In genomic region chr11:73141309-73142127, GRCh38 we compare ENCODE assay signal across 8 cellular contexts. TPM values are rescaled to one million over a fixed set of nuclear protein-coding genes. Genes with fewer than 3 reads are reported as not detected.
DNase-seq lines count a peak whose midpoint lies in the region; ATAC-seq and TF ChIP-seq lines count a peak whose summit lies in the region.

No MANE protein-coding gene starts in this region.

- TF ChIP-seq CTCF in CD14-positive monocyte (IDR thresholded peaks at IDR 0.05): no peak
- TF ChIP-seq CTCF in RWPE2 (IDR thresholded peaks at IDR 0.05; ENCODE audit: poor library complexity, severe bottlenecking): no peak
- no peak for TF ChIP-seq CTCF in uterus (IDR thresholded peaks at IDR 0.05)

- H3K9me3 ChIP-seq in RWPE2 (ENCODE audit: severe bottlenecking) (no peaks in the 10 kb centered on the region), uterus (no peaks in the 10 kb centered on the region)

- H3K27me3 Mint-ChIP-seq in CD14-positive monocyte (ENCODE audit: low read depth in 3 of 3): no peaks in the 10 kb centered on the region

- H3K27ac ChIP-seq in RWPE2 (ENCODE audit: poor library complexity, severe bottlenecking) (peak overlapping the region; percentile 82), uterus (peak overlapping the region; percentile 98)

- H3K36me3 ChIP-seq in RWPE2 (ENCODE audit: low read depth) (peaks cover 19% of the 10 kb centered on the region), uterus (no peaks in the 10 kb centered on the region)

- H3K4me1 ChIP-seq in RWPE2 (ENCODE audit: insufficient read depth, poor library complexity, severe bottlenecking) (peaks cover 10% of the 10 kb centered on the region), uterus (no peaks in the 10 kb centered on the region)

- H3K36me3 Mint-ChIP-seq in CD14-positive monocyte: peaks cover 17 to 18% of the 10 kb centered on the region in 2 donors

- DNase-seq in CD14-positive monocyte (ENCODE audit: low spot score) (peak; percentile 58), RWPE2 (ENCODE audit: low spot score) (peak; percentile 74), cardiac septum (ENCODE audit: low spot score) (peak; percentile 88), pons (ENCODE audit: low spot score) (peak; percentile 25), uterus (peak; percentile 72 to 74)
- DNase-seq in activated naive CD8-positive, alpha-beta T cell treated with anti-CD3 and anti-CD28 coated beads, Interleukin-2, amount 50 U/mL, for 16 hours (ENCODE audit: low read depth, low spot score): peak; percentile 25

- intact Hi-C loops in CD14-positive monocyte (cut with micrococcal nuclease): loop anchor here in 1 of 2 donors (5.0 kb wide), 1 partner anchor 169 kb away; no protein-coding TSS in a partner anchor
- intact Hi-C loops in cardiac septum (cut with DNase I): loop anchor here (1.0 to 5.0 kb wide), 4 partner anchors 36 to 309 kb away; no protein-coding TSS in a partner anchor
- intact Hi-C loops in uterus (cut with DNase I; ENCODE audit: low total_unique reads): no loop called here

- peak; percentile 22 for ATAC-seq in HG03565 (IDR thresholded peaks at IDR 0.05; ENCODE audit: unreplicated experiment)
- ATAC-seq in RWPE2 (ENCODE audit: low read depth): peak; percentile 30

- peak overlapping the region; percentile 98 to 99 for H3K4me3 Mint-ChIP-seq in CD14-positive monocyte

- peak; percentile 15 for TF ChIP-seq POLR2A in GM19099 (IDR thresholded peaks at IDR 0.05; ENCODE audit: extremely low read depth, insufficient read length, low read depth)
- peak in 1 of 2 donors; percentile 6 for TF ChIP-seq POLR2A in uterus (IDR thresholded peaks at IDR 0.05)

- H3K27ac Mint-ChIP-seq in CD14-positive monocyte: peak overlapping the region; percentile 92 to 96 (median 94)

- H3K4me3 ChIP-seq in RWPE2 (ENCODE audit: severe bottlenecking) (peak overlapping the region; percentile 80), uterus (peak overlapping the region; percentile 82 to 93)

- H3K27me3 ChIP-seq in RWPE2 (ENCODE audit: insufficient read depth, poor library complexity, severe bottlenecking) (no peaks in the 10 kb centered on the region), uterus (no peaks in the 10 kb centered on the region)

- H3K9me3 Mint-ChIP-seq in CD14-positive monocyte: no peaks in the 10 kb centered on the region

- peaks cover 46% of the 10 kb centered on the region for H3K4me1 Mint-ChIP-seq in CD14-positive monocyte

RNA-seq across cellular contexts. Expression of gene FCHSD2, which starts 0.6 kb away (rescaled TPM):
- 10 to 100 TPM; 14.5 to 16.6 TPM for polyA plus RNA-seq in CD14-positive monocyte
- total RNA-seq in cardiac septum (56.6 TPM), uterus (10 to 100 TPM; 13.6 to 73.9 (median 27.7) TPM)

Comparison
In these comparisons a context has a peak if more than half of its experiments do, and no peak if none do; other contexts are left out.
1. Peak in every context shown above with its lines: DNase-seq, ATAC-seq, H3K4me3 ChIP-seq and H3K27ac ChIP-seq.
2. DNase-seq: peak in every context shown above with its lines; median percentile 88 in cardiac septum; 74 in RWPE2; 73 in uterus; 58 in CD14-positive monocyte; 25 in activated naive CD8-positive, alpha-beta T cell treated with anti-CD3 and anti-CD28 coated beads, Interleukin-2, amount 50 U/mL, for 16 hours; 25 in pons.